ENCODE assay signal across 8 cellular contexts in genomic region chr13:40667622-40667978, GRCh38. TPM values are rescaled to one million over a fixed set of nuclear protein-coding genes. Genes with fewer than 3 reads are reported as not detected.
DNase-seq lines count a peak whose midpoint lies in the region; ATAC-seq and TF ChIP-seq lines count a peak whose summit lies in the region.

No MANE protein-coding gene starts in this region.

- no peaks in the 10 kb centered on the region for H3K9me3 ChIP-seq in colonic mucosa
- H3K9me3 ChIP-seq in mucosa of descending colon = no peaks in the 10 kb centered on the region

- POLR2A ChIA-PET in GM10248 (lab: Yijun Ruan, JAX) = no interaction called here

- no peaks in the 10 kb centered on the region for H3K27me3 Mint-ChIP-seq in stimulated activated naive CD8-positive, alpha-beta T cell treated with anti-CD3 and anti-CD28 coated beads, Interleukin-15, Interleukin-2, amounts not matched to agents 100 ng/mL and 50 ng/mL, for 24 hours

- peaks cover 12% of the 10 kb centered on the region for H3K36me3 Mint-ChIP-seq in stimulated activated naive CD8-positive, alpha-beta T cell treated with anti-CD3 and anti-CD28 coated beads, Interleukin-15, Interleukin-2, amounts not matched to agents 100 ng/mL and 50 ng/mL, for 24 hours (ENCODE audit: low read depth)

- H3K4me3 ChIP-seq in colonic mucosa = peak overlapping the region; percentile 76
- peak overlapping the region; percentile 73 for H3K4me3 ChIP-seq in mucosa of descending colon

- peaks cover 50% of the 10 kb centered on the region for H3K4me1 Mint-ChIP-seq in stimulated activated naive CD8-positive, alpha-beta T cell treated with anti-CD3 and anti-CD28 coated beads, Interleukin-15, Interleukin-2, amounts not matched to agents 100 ng/mL and 50 ng/mL, for 24 hours (ENCODE audit: low read depth)

- H3K4me1 ChIP-seq in colonic mucosa = peaks cover 7% of the 10 kb centered on the region
- H3K4me1 ChIP-seq in mucosa of descending colon (ENCODE audit: low read depth) = peaks cover 21% of the 10 kb centered on the region

- peak overlapping the region; percentile 89 for H3K4me3 Mint-ChIP-seq in stimulated activated naive CD8-positive, alpha-beta T cell treated with anti-CD3 and anti-CD28 coated beads, Interleukin-15, Interleukin-2, amounts not matched to agents 100 ng/mL and 50 ng/mL, for 24 hours

- intact Hi-C loops in colonic mucosa (cut with DNase I) = no loop called here
- intact Hi-C loops in mucosa of descending colon (cut with DNase I, micrococcal nuclease) = no loop called here

- TF ChIP-seq CTCF in colonic mucosa (IDR thresholded peaks at IDR 0.05) (no peak), mucosa of descending colon (IDR thresholded peaks at IDR 0.05) (no peak), GM10248 (IDR thresholded peaks at IDR 0.05; ENCODE audit: control extremely low read depth, extremely low read depth, low read depth, missing control alignments) (no peak)

- no peaks in the 10 kb centered on the region for H3K9me3 Mint-ChIP-seq in stimulated activated naive CD8-positive, alpha-beta T cell treated with anti-CD3 and anti-CD28 coated beads, Interleukin-15, Interleukin-2, amounts not matched to agents 100 ng/mL and 50 ng/mL, for 24 hours

- CTCF ChIA-PET in GM10248 (lab: Yijun Ruan, JAX) = interaction anchor here (0.6 to 3.2 kb wide), 19 partner anchors 10 to 725 kb away, joined by 3 to 48 read pairs (median 5); no protein-coding TSS in a partner anchor

- ATAC-seq in stimulated activated naive CD8-positive, alpha-beta T cell treated with anti-CD3 and anti-CD28 coated beads, Interleukin-15, Interleukin-2, amounts not matched to agents 100 U/mL and 50 U/mL, for 24 hours = no peak
- ATAC-seq in mucosa of descending colon (no peak), GM18511 (IDR thresholded peaks at IDR 0.05; ENCODE audit: unreplicated experiment) (no peak), HG03159 (IDR thresholded peaks at IDR 0.05; ENCODE audit: unreplicated experiment) (no peak)

- no peak for DNase-seq in stimulated activated naive CD8-positive, alpha-beta T cell treated with anti-CD3 and anti-CD28 coated beads, Interleukin-15, Interleukin-2, amounts not matched to agents 100 U/mL and 50 U/mL, for 24 hours
- peak; percentile 45 for DNase-seq in colonic mucosa
- peak in 2 of 3 donors; percentile 50 to 66 for DNase-seq in mucosa of descending colon
- no peak for DNase-seq in stimulated activated CD4-positive, alpha-beta T cell treated with anti-CD3 and anti-CD28 coated beads, Interleukin-4, amount 100 ng/mL, for 24 hours
- no peak for DNase-seq in GM10248 (ENCODE audit: extremely low spot score)

- H3K9ac ChIP-seq in colonic mucosa (ENCODE audit: low read depth in 2 of 2, low read length in 2 of 2) = peak overlapping the region; percentile 75 to 76

- H3K27ac Mint-ChIP-seq in stimulated activated naive CD8-positive, alpha-beta T cell treated with anti-CD3 and anti-CD28 coated beads, Interleukin-15, Interleukin-2, amounts not matched to agents 100 ng/mL and 50 ng/mL, for 24 hours = peak overlapping the region; percentile 91

- peak overlapping the region; percentile 95 for H3K27ac ChIP-seq in colonic mucosa

- H3K36me3 ChIP-seq in colonic mucosa = no peaks in the 10 kb centered on the region
- H3K36me3 ChIP-seq in mucosa of descending colon (ENCODE audit: low read depth) = no peaks in the 10 kb centered on the region

- no peaks in the 10 kb centered on the region for H3K27me3 ChIP-seq in colonic mucosa

RNA-seq across cellular contexts. Expression of gene FOXO1, which starts 1.2 kb away (rescaled TPM):
- total RNA-seq in colonic mucosa (10 to 100 TPM; 15.7 to 26.4 TPM), mucosa of descending colon (10 to 100 TPM; 28.7 to 34.1 (median 30.5) TPM)

Comparison
In these comparisons a context has a peak if more than half of its experiments do, and no peak if none do; other contexts are left out.
1. DNase-seq: peak in colonic mucosa (single experiment) and mucosa of descending colon (2 of 3); none in stimulated activated naive CD8-positive, alpha-beta T cell treated with anti-CD3 and anti-CD28 coated beads, Interleukin-15, Interleukin-2, amounts not matched to agents 100 U/mL and 50 U/mL, for 24 hours (single experiment), stimulated activated CD4-positive, alpha-beta T cell treated with anti-CD3 and anti-CD28 coated beads, Interleukin-4, amount 100 ng/mL, for 24 hours (single experiment) and GM10248 (single experiment).